ENCODE assay signal across 8 cellular contexts in the genomic region with DNA sequence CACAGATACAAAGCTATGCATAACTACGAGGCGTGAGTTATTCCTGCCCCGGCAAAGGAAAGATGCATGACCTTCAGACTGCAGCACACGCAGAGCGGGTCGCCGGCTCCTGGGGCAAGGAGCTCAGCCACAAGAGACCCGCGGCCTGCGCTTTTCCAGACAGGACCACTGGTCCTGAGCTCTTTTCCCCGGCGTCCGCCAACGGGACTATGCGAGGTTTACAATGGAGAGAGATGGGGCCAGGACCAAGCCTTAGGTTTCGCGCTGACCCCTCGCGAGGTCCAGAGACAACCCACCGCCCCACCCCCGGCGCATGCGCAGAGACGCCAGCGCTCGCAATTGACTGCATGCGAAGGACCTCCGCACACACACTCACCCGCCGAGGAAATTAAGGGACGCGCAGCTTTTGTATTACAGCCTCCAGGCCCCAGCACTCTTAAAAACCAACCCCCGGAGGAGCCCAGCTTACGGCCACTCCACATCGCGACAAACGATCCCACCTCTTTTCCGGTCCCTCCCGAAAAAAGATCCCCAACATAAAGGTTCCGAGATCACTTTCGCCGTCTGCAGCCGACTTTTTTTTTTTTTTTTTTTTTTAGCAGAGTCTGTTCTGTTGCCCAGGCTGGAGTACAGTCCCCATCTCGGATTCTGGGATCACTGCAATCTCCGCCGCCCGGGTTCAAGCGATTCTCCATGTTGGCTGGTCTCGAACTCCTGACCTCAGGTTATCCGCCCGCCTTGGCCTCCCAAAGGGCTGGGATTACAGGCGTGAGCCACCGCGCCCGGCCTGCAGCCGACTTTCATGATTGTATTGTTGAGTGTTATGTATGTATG. TPM values are rescaled to one million over a fixed set of nuclear protein-coding genes. Genes with fewer than 3 reads are reported as not detected.
A peak's percentile ranks its signal among the peaks of the same experiment; 100 is the strongest.
DNase-seq lines count a peak whose midpoint lies in the region; ATAC-seq and TF ChIP-seq lines count a peak whose summit lies in the region.

A gene with protein sequence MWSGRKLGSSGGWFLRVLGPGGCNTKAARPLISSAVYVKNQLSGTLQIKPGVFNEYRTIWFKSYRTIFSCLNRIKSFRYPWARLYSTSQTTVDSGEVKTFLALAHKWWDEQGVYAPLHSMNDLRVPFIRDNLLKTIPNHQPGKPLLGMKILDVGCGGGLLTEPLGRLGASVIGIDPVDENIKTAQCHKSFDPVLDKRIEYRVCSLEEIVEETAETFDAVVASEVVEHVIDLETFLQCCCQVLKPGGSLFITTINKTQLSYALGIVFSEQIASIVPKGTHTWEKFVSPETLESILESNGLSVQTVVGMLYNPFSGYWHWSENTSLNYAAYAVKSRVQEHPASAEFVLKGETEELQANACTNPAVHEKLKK (minus strand): TSS at position 498 of the 834 bp plus-strand sequence. CDS start 16 bp downstream, at position 482.

- no peaks in the 10 kb centered on the region for H3K27me3 Mint-ChIP-seq in activated T-cell treated with anti-CD3 and anti-CD28 coated beads, Interleukin-2, amount 50 U/mL, for 4 hours (ENCODE audit: low read depth)

- peak; percentile 91 for DNase-seq in DMS 273 (lab: John Stamatoyannopoulos, UW; ENCODE audit: unreplicated experiment)
- DNase-seq in HUDEP-2 (lab: John Stamatoyannopoulos, UW; ENCODE audit: unreplicated experiment in 76 of 76) = peak in 69 of 76 experiments; percentile 11 to 89 (median 58)
- peak; percentile 82 for DNase-seq in OCI-M2 (lab: John Stamatoyannopoulos, UW; ENCODE audit: unreplicated experiment)
- peak; percentile 50 for DNase-seq in activated T-cell treated with anti-CD3 and anti-CD28 coated beads, Interleukin-2, amount 50 U/mL, for 4 hours
- DNase-seq in esophagus muscularis mucosa (ENCODE audit: extremely low spot score) = no peak
- DNase-seq in stimulated activated CD8-positive, alpha-beta memory T cell treated with anti-CD3 and anti-CD28 coated beads, Interleukin-7, amount 100 ng/mL, for 24 hours (ENCODE audit: low read depth) = peak; percentile 39

- peaks cover 2% of the 10 kb centered on the region for H3K36me3 Mint-ChIP-seq in activated T-cell treated with anti-CD3 and anti-CD28 coated beads, Interleukin-2, amount 50 U/mL, for 4 hours (ENCODE audit: insufficient read depth)

- peaks cover 2 to 23% (median 6%) of the 10 kb centered on the region in 4 donors for H3K36me3 ChIP-seq in esophagus muscularis mucosa
- H3K36me3 ChIP-seq in muscle layer of duodenum (ENCODE audit: control insufficient read depth in 1 of 2, insufficient read depth in 2 of 2, low read length in 2 of 2) = peaks cover 0 to 14% of the 10 kb centered on the region in 2 donors

- peak; percentile 76 for ATAC-seq in GM21390 (IDR thresholded peaks at IDR 0.05; ENCODE audit: unreplicated experiment)
- peak; percentile 77 to 81 for ATAC-seq in activated T-cell treated with anti-CD3 and anti-CD28 coated beads, Interleukin-2, amount 50 U/mL, for 4 hours

- WGBS in esophagus muscularis mucosa = 13% methylated on average over 45 of the region's 56 CpGs

- TF ChIP-seq EP300 in esophagus muscularis mucosa (IDR thresholded peaks at IDR 0.05) = no peak

- H3K4me1 ChIP-seq in esophagus muscularis mucosa (peaks cover 3 to 19% (median 14%) of the 10 kb centered on the region in 4 donors), muscle layer of duodenum (ENCODE audit: control insufficient read depth in 1 of 2, insufficient read depth in 2 of 2, low read length in 2 of 2) (peaks cover 0 to 4% of the 10 kb centered on the region in 2 donors)

- H3K9me3 Mint-ChIP-seq in activated T-cell treated with anti-CD3 and anti-CD28 coated beads, Interleukin-2, amount 50 U/mL, for 4 hours = no peaks in the 10 kb centered on the region

- no peak for TF ChIP-seq POLR2A in esophagus muscularis mucosa (IDR thresholded peaks at IDR 0.05; ENCODE audit: low read depth)

- H3K4me3 ChIP-seq in esophagus muscularis mucosa (peak within 1 kb of the TSS; percentile 74 to 90 (median 83)), muscle layer of duodenum (ENCODE audit: low read depth in 1 of 2, low read length in 2 of 2) (peak within 1 kb of the TSS; percentile 86 to 95)

- H3K4me3 Mint-ChIP-seq in activated T-cell treated with anti-CD3 and anti-CD28 coated beads, Interleukin-2, amount 50 U/mL, for 4 hours = peak within 1 kb of the TSS; percentile 97

- H3K4me1 Mint-ChIP-seq in activated T-cell treated with anti-CD3 and anti-CD28 coated beads, Interleukin-2, amount 50 U/mL, for 4 hours (ENCODE audit: low read depth) = peaks cover 10% of the 10 kb centered on the region

- intact Hi-C loops in esophagus muscularis mucosa (cut with DNase I) = loop anchor here (5.0 kb wide), 1 partner anchor 62 kb away; no protein-coding TSS in a partner anchor

- no peak for TF ChIP-seq CTCF in esophagus muscularis mucosa (IDR thresholded peaks at IDR 0.05)

- H3K27me3 ChIP-seq in esophagus muscularis mucosa (no peaks in the 10 kb centered on the region), muscle layer of duodenum (ENCODE audit: low read depth, low read length) (no peaks in the 10 kb centered on the region)

- H3K9me3 ChIP-seq in esophagus muscularis mucosa (no peaks in the 10 kb centered on the region), muscle layer of duodenum (ENCODE audit: control insufficient read depth in 1 of 2, low read length in 2 of 2) (no peaks in the 10 kb centered on the region)

- H3K27ac ChIP-seq in esophagus muscularis mucosa (replicated peaks in 1 of 4) (peak within 1 kb of the TSS; percentile 83 to 89 (median 88)), muscle layer of duodenum (ENCODE audit: low read length) (peak within 1 kb of the TSS; percentile 72)

RNA-seq across cellular contexts. Expression of the gene that starts here (rescaled TPM):
- 10 to 100 TPM; 18.3 to 23.3 (median 18.6) TPM for total RNA-seq in activated T-cell treated with anti-CD3 and anti-CD28 coated beads, Interleukin-2, amount 50 U/mL, for 4 hours
- total RNA-seq in esophagus muscularis mucosa = 1 to 10 TPM; 3.4 to 9.1 (median 6.1) TPM
